12 cellular contexts compared by ENCODE assay signal in genomic region chr11:9643751-9644150, GRCh38. TPM values are rescaled to one million over a fixed set of nuclear protein-coding genes. Genes with fewer than 3 reads are reported as not detected.
DNase-seq lines count a peak whose midpoint lies in the region; ATAC-seq and TF ChIP-seq lines count a peak whose summit lies in the region.
"Had no signal": no experiment of that assay in that cellular context is flagged by ENCODE, and none has a peak within 500 bp of the region (broad histone marks: within the 10 kb centered on the region; RNA-seq: fewer than 3 reads in every experiment).

No MANE protein-coding gene starts in this region.

- intact Hi-C loops in lower leg skin (cut with DNase I; ENCODE audit: low total_unique reads) = no loop called here

- H3K4me3 ChIP-seq in lower leg skin (ENCODE audit: low read depth, poor library complexity, severe bottlenecking) = no peak overlapping the region
- H3K4me3 ChIP-seq: tibial artery had no signal

- 78 to 81% methylated on average over 3 of the region's 3 CpGs for WGBS in lower leg skin, 2 donors

- DNase-seq in memory B cell (ENCODE audit: low spot score in 2 of 2) (no peak), iPS-NIHi11 (ENCODE audit: low spot score) (no peak), lower leg skin (ENCODE audit: low spot score in 2 of 2) (no peak), T-helper 1 cell (no peak), GM19238 (ENCODE audit: insufficient read length, low spot score) (no peak)
- DNase-seq: NCI-H1105, tibial artery had no signal

- H3K4me3 Mint-ChIP-seq in memory B cell = no peak overlapping the region

- H3K27ac Mint-ChIP-seq in memory B cell = peak overlapping the region; percentile 48

- no peaks in the 10 kb centered on the region for H3K9me3 Mint-ChIP-seq in memory B cell

- no peaks in the 10 kb centered on the region for H3K36me3 Mint-ChIP-seq in memory B cell

- no peak for TF ChIP-seq POLR2A in lower leg skin (IDR thresholded peaks at IDR 0.05)

- peak; percentile 85 for ATAC-seq in GM18870 (IDR thresholded peaks at IDR 0.05; ENCODE audit: unreplicated experiment)
- ATAC-seq in GM21723 (IDR thresholded peaks at IDR 0.05; ENCODE audit: unreplicated experiment) = peak; percentile 55
- ATAC-seq in HG03432 (IDR thresholded peaks at IDR 0.05; ENCODE audit: unreplicated experiment) = peak; percentile 88
- ATAC-seq in memory B cell (ENCODE audit: low read depth) = no peak
- ATAC-seq: HCT116, SK-N-SH treated with all-trans-retinoic acid at 6 μM for 48 hours had no signal

- no peak for TF ChIP-seq CTCF in lower leg skin (IDR thresholded peaks at IDR 0.05)

- peaks cover 33% of the 10 kb centered on the region for H3K4me1 Mint-ChIP-seq in memory B cell

- H3K27me3 Mint-ChIP-seq in memory B cell = no peaks in the 10 kb centered on the region

RNA-seq across cellular contexts. Expression of gene SWAP70, which starts 20.1 kb away (rescaled TPM):
- 10 to 100 TPM; 40.8 to 83.1 (median 56.3) TPM for total RNA-seq in lower leg skin
